Comparison of ENCODE assay signal across 13 cellular contexts in genomic region chr1:35433714-35434113, GRCh38.
"Had no signal": no experiment of that assay in that cellular context is flagged by ENCODE, and none has a peak within 500 bp of the region (broad histone marks: within the 10 kb centered on the region; RNA-seq: fewer than 3 reads in every experiment).

No MANE protein-coding gene starts in this region.

- H3K4me3 Mint-ChIP-seq: activated CD4-positive, alpha-beta T cell treated with anti-CD3 and anti-CD28 coated beads, Interleukin-2, amount 10 ng/mL, durations not matched to agents 7 days and 5 days; activated naive CD4-positive, alpha-beta T cell treated with anti-CD3 and anti-CD28 coated beads, Interleukin-2, amount 10 ng/mL, durations not matched to agents 7 days and 5 days; memory B cell; natural killer cell; stimulated activated naive CD8-positive, alpha-beta T cell treated with anti-CD3 and anti-CD28 coated beads, Interleukin-15, amount 100 ng/mL, for 72 hours had no signal

- H3K27me3 ChIP-seq: cardiac muscle cell, dorsolateral prefrontal cortex, esophagus muscularis mucosa, left lung, upper lobe of left lung had no signal

- H3K4me3 ChIP-seq: cardiac muscle cell, dorsolateral prefrontal cortex, esophagus muscularis mucosa, left lung, upper lobe of left lung had no signal

- H3K4me1 ChIP-seq: esophagus muscularis mucosa, left lung, upper lobe of left lung had no signal

- H3K27me3 Mint-ChIP-seq: activated CD4-positive, alpha-beta T cell treated with anti-CD3 and anti-CD28 coated beads, Interleukin-2, amount 10 ng/mL, durations not matched to agents 7 days and 5 days; activated naive CD4-positive, alpha-beta T cell treated with anti-CD3 and anti-CD28 coated beads, Interleukin-2, amount 10 ng/mL, durations not matched to agents 7 days and 5 days; memory B cell; stimulated activated naive CD8-positive, alpha-beta T cell treated with anti-CD3 and anti-CD28 coated beads, Interleukin-15, amount 100 ng/mL, for 72 hours had no signal

- DNase-seq: activated CD4-positive, alpha-beta T cell treated with anti-CD3 and anti-CD28 coated beads, Interleukin-2, amount 10 ng/mL, durations not matched to agents 7 days and 5 days; activated naive CD4-positive, alpha-beta T cell treated with anti-CD3 and anti-CD28 coated beads, Interleukin-2, amount 10 ng/mL, durations not matched to agents 7 days and 5 days; dorsolateral prefrontal cortex; hypothalamus; kidney; left lung; natural killer cell; stimulated activated naive CD8-positive, alpha-beta T cell treated with anti-CD3 and anti-CD28 coated beads, Interleukin-15, amount 100 ng/mL, for 72 hours; upper lobe of left lung had no signal

- H3K36me3 Mint-ChIP-seq: natural killer cell had no signal

- H3K27ac Mint-ChIP-seq: activated CD4-positive, alpha-beta T cell treated with anti-CD3 and anti-CD28 coated beads, Interleukin-2, amount 10 ng/mL, durations not matched to agents 7 days and 5 days; activated naive CD4-positive, alpha-beta T cell treated with anti-CD3 and anti-CD28 coated beads, Interleukin-2, amount 10 ng/mL, durations not matched to agents 7 days and 5 days; memory B cell had no signal

- ATAC-seq: left lung; sciatic nerve; stimulated activated naive CD8-positive, alpha-beta T cell treated with anti-CD3 and anti-CD28 coated beads, Interleukin-15, amount 100 ng/mL, for 72 hours had no signal

- H3K27ac ChIP-seq: cardiac muscle cell, esophagus muscularis mucosa, left lung, upper lobe of left lung had no signal

- FAIRE-seq: kidney had no signal

- H3K9me3 Mint-ChIP-seq: activated CD4-positive, alpha-beta T cell treated with anti-CD3 and anti-CD28 coated beads, Interleukin-2, amount 10 ng/mL, durations not matched to agents 7 days and 5 days; activated naive CD4-positive, alpha-beta T cell treated with anti-CD3 and anti-CD28 coated beads, Interleukin-2, amount 10 ng/mL, durations not matched to agents 7 days and 5 days; natural killer cell had no signal

- H3K9me3 ChIP-seq: esophagus muscularis mucosa, left lung, upper lobe of left lung had no signal

- H3K4me1 Mint-ChIP-seq: memory B cell had no signal
